Comparison of ENCODE assay signal across 8 cellular contexts in genomic region chr12:53380797-53381738, GRCh38. TPM values are rescaled to one million over a fixed set of nuclear protein-coding genes. Genes with fewer than 3 reads are reported as not detected.
DNase-seq lines count a peak whose midpoint lies in the region; ATAC-seq and TF ChIP-seq lines count a peak whose summit lies in the region.

No MANE protein-coding gene starts in this region.

- TF ChIP-seq CTCF in RWPE2 (IDR thresholded peaks at IDR 0.05; ENCODE audit: poor library complexity, severe bottlenecking) (no peak), ovary (IDR thresholded peaks at IDR 0.05) (no peak)

- 6 to 7% methylated on average over 20 to 21 of the region's 21 CpGs for WGBS in esophagus, 2 donors
- WGBS in ovary, 3 donors, result 10 to 13% (median 11%) methylated on average over 21 of the region's 21 CpGs

- intact Hi-C loops in ovary (cut with DNase I), result loop anchor here in 1 of 4 donors (5.0 kb wide), 1 partner anchor 41 kb away; the partner anchor contains the start of gene AMHR2

- ATAC-seq in RWPE2 (ENCODE audit: low read depth), result no peak
- ATAC-seq in HG03354 (IDR thresholded peaks at IDR 0.05; ENCODE audit: poor library complexity, severe bottlenecking, unreplicated experiment), result no peak
- no peak for ATAC-seq in HG03159 (IDR thresholded peaks at IDR 0.05; ENCODE audit: unreplicated experiment)

- H3K4me3 ChIP-seq in HAP-1, result peak overlapping the region; percentile 42
- H3K4me3 ChIP-seq in RWPE2 (ENCODE audit: severe bottlenecking), result peak overlapping the region; percentile 50
- peak overlapping the region; percentile 40 to 70 for H3K4me3 ChIP-seq in esophagus (ENCODE audit: low read depth in 1 of 2, low read length in 2 of 2)
- peak overlapping the region; percentile 77 for H3K4me3 ChIP-seq in ovary

- DNase-seq in HAP-1 (ENCODE audit: low spot score in 2 of 2) (peak in 1 of 2 experiments; percentile 51), RWPE2 (ENCODE audit: low spot score) (no peak), ovary (peak in 2 of 5 donors; percentile 21 to 38), NCI-H2029 treated with DMSO at 0.1 percent for 48 hours (lab: John Stamatoyannopoulos, UW) (no peak), KBM-7 (no peak)

- in situ Hi-C loops in HAP-1 (cut with MboI; ENCODE audit: low sequenced_read_pairs) (no loop called here), KBM-7 (cut with MboI; ENCODE audit: low pct_unique_long_range_greater_than_20kb, low sequenced_read_pairs) (no loop called here)

- H3K9me3 ChIP-seq in HAP-1 (no peaks in the 10 kb centered on the region), RWPE2 (ENCODE audit: severe bottlenecking) (no peaks in the 10 kb centered on the region), esophagus (ENCODE audit: control insufficient read depth in 2 of 2, insufficient read depth in 1 of 2, low read depth in 1 of 2, low read length in 1 of 2) (no peaks in the 10 kb centered on the region), ovary (no peaks in the 10 kb centered on the region)

- TF ChIP-seq EP300 in ovary (IDR thresholded peaks at IDR 0.05), result no peak

- H3K36me3 ChIP-seq in HAP-1 (replicated peaks), result peaks cover 41% of the 10 kb centered on the region
- H3K36me3 ChIP-seq in RWPE2 (ENCODE audit: low read depth), result peaks cover 49% of the 10 kb centered on the region
- peaks cover 7 to 15% of the 10 kb centered on the region in 2 donors for H3K36me3 ChIP-seq in esophagus (ENCODE audit: control insufficient read depth in 2 of 2, insufficient read depth in 2 of 2, low read length in 1 of 2)
- no peaks in the 10 kb centered on the region for H3K36me3 ChIP-seq in ovary

- H3K27ac ChIP-seq in RWPE2 (ENCODE audit: poor library complexity, severe bottlenecking), result peak overlapping the region; percentile 82
- H3K27ac ChIP-seq in esophagus (ENCODE audit: low read depth in 2 of 2, low read length in 1 of 2), result peak overlapping the region; percentile 97 to 99
- peak overlapping the region in 1 of 2 donors; percentile 98 for H3K27ac ChIP-seq in ovary

- H3K4me1 ChIP-seq in HAP-1, result peaks cover 18% of the 10 kb centered on the region
- H3K4me1 ChIP-seq in RWPE2 (ENCODE audit: insufficient read depth, poor library complexity, severe bottlenecking), result peaks cover 27% of the 10 kb centered on the region
- H3K4me1 ChIP-seq in esophagus (ENCODE audit: control insufficient read depth in 2 of 2, insufficient read depth in 2 of 2, low read length in 1 of 2), result peaks cover 5 to 19% of the 10 kb centered on the region in 2 donors
- H3K4me1 ChIP-seq in ovary (ENCODE audit: insufficient read depth), result peaks cover 21% of the 10 kb centered on the region

- H3K27me3 ChIP-seq in HAP-1 (ENCODE audit: low read depth), result no peaks in the 10 kb centered on the region
- H3K27me3 ChIP-seq in RWPE2 (ENCODE audit: insufficient read depth, poor library complexity, severe bottlenecking), result no peaks in the 10 kb centered on the region
- H3K27me3 ChIP-seq in esophagus (ENCODE audit: control insufficient read depth in 1 of 2, insufficient read depth in 2 of 2, low read length in 2 of 2), result no peaks in the 10 kb centered on the region
- H3K27me3 ChIP-seq in ovary, result no peaks in the 10 kb centered on the region

- TF ChIP-seq POLR2A in ovary (IDR thresholded peaks at IDR 0.05), result no peak

RNA-seq across cellular contexts. Expression of gene SP1, which starts 1.1 kb away (rescaled TPM):
- polyA plus RNA-seq in esophagus (10 to 100 TPM; 21.6 to 22.3 TPM), ovary (10 to 100 TPM; 25.7 to 59.2 TPM)
- total RNA-seq in ovary, result 100 to 1,000 TPM in 2 of 7 donors, 10 to 100 TPM in 5; 48.7 to 109 (median 90.8) TPM

RNA-seq across cellular contexts. Expression of gene AMHR2, which starts 42.6 kb away (rescaled TPM):
- polyA plus RNA-seq in esophagus, result under 1 TPM in 1 of 2 donors, not detected in 1; 0.08 TPM
- 10 to 100 TPM; 15.3 to 48.6 (median 35.0) TPM for total RNA-seq in ovary
- 10 to 100 TPM; 11.2 to 32.5 TPM for polyA plus RNA-seq in ovary

RNA-seq across cellular contexts. Expression of gene SP7, which starts 44.9 kb away (rescaled TPM):
- polyA plus RNA-seq in esophagus, result not detected
- total RNA-seq in ovary, result not detected
- polyA plus RNA-seq in ovary, result under 1 TPM; 0.02 to 0.10 TPM

RNA-seq across cellular contexts. Expression of gene AAAS, which starts 59.7 kb away (rescaled TPM):
- polyA plus RNA-seq in esophagus (10 to 100 TPM; 31.4 to 41.2 TPM), ovary (10 to 100 TPM; 41.4 to 42.9 TPM)
- 10 to 100 TPM; 23.4 to 47.6 (median 43.0) TPM for total RNA-seq in ovary

Comparison
In these comparisons a context has a peak if more than half of its experiments do, and no peak if none do; other contexts are left out.
1. RNA of gene AMHR2, which starts 42.6 kb away (polyA plus RNA-seq): 11.2 to 32.5 TPM in ovary; 0.08 TPM in esophagus; every median in the first group is over 10 times any median in the second.
2. Peak in every context shown above with its lines, with median percentiles within 50 percentile points of each other: H3K4me3 ChIP-seq.